ENCODE assay signal across 1 cellular context in genomic region chr7:151444632-151445031, GRCh38.
TF ChIP-seq lines count a peak whose summit lies in the region.

No MANE protein-coding gene starts in this region.

TF ChIP-seq in GM12878, 131 proteins besides CTCF, POLR2A, EP300 and RAD21:
- TF ChIP-seq RELB (IDR thresholded peaks at IDR 0.05; ENCODE audit: low read depth) (no peak), MEF2B (IDR thresholded peaks at IDR 0.05; ENCODE audit: partially characterized antibody, poor library complexity, severe bottlenecking) (peak; percentile 40), SMAD5 (IDR thresholded peaks at IDR 0.05; ENCODE audit: low read depth) (no peak), WRNIP1 (IDR thresholded peaks at IDR 0.05; ENCODE audit: borderline replicate concordance, low read depth, low read length) (no peak), SMAD1 (IDR thresholded peaks at IDR 0.05; ENCODE audit: low read depth, partially characterized antibody) (no peak)
